9 cellular contexts compared by ENCODE assay signal in genomic region chr7:45026984-45027773, GRCh38. TPM values are rescaled to one million over a fixed set of nuclear protein-coding genes. Genes with fewer than 3 reads are reported as not detected.
DNase-seq lines count a peak whose midpoint lies in the region; ATAC-seq, FAIRE-seq and TF ChIP-seq lines count a peak whose summit lies in the region.
"Had no signal": no experiment of that assay in that cellular context is flagged by ENCODE, and none has a peak within 500 bp of the region (broad histone marks: within the 10 kb centered on the region; RNA-seq: fewer than 3 reads in every experiment).

No MANE protein-coding gene starts in this region.

- peak in 1 of 2 donors; percentile 3 for TF ChIP-seq RAD21 in liver (IDR thresholded peaks at IDR 0.05)

- H3K27me3 Mint-ChIP-seq in activated CD8-positive, alpha-beta memory T cell treated with anti-CD3 and anti-CD28 coated beads, Interleukin-2, amount 10 ng/mL, durations not matched to agents 7 days and 5 days, result no peaks in the 10 kb centered on the region
- no peaks in the 10 kb centered on the region for H3K27me3 Mint-ChIP-seq in activated naive CD4-positive, alpha-beta T cell treated with anti-CD3 and anti-CD28 coated beads for 36 hours (ENCODE audit: low read depth)

- H3K36me3 ChIP-seq in liver (ENCODE audit: control insufficient read depth in 4 of 4, insufficient read depth in 3 of 4, low read depth in 1 of 4, low read length in 3 of 4), result peaks cover 0 to 10% (median 0%) of the 10 kb centered on the region in 4 donors
- peaks cover 6 to 24% of the 10 kb centered on the region in 2 donors for H3K36me3 ChIP-seq in neuronal stem cell (replicated peaks in 1 of 2; ENCODE audit: control insufficient read depth in 2 of 2, insufficient read depth in 2 of 2, low read length in 2 of 2)

- FAIRE-seq in H54 (lab: Jason Lieb, UNC), result no peak

- H2BK15ac ChIP-seq in neuronal stem cell (ENCODE audit: low read length), result no peak overlapping the region

- H3K27ac ChIP-seq in liver (ENCODE audit: low read depth in 1 of 2, low read length in 2 of 2) (peak overlapping the region; percentile 28 to 59), neuronal stem cell (replicated peaks; ENCODE audit: low read length) (no peak overlapping the region)
- H3K27ac ChIP-seq: C4-2B had no signal

- no peaks in the 10 kb centered on the region for H3K9me3 ChIP-seq in liver (ENCODE audit: control insufficient read depth in 4 of 4, low read length in 3 of 4)
- H3K9me3 ChIP-seq in neuronal stem cell (replicated peaks in 1 of 2; ENCODE audit: control insufficient read depth in 2 of 2, insufficient read depth in 1 of 2, low read depth in 1 of 2, low read length in 2 of 2), result peaks cover 0 to 7% of the 10 kb centered on the region in 2 donors

- H3K4me1 ChIP-seq in liver (ENCODE audit: control insufficient read depth in 4 of 4, insufficient read depth in 4 of 4, low read length in 3 of 4), result no peaks in the 10 kb centered on the region
- no peaks in the 10 kb centered on the region for H3K4me1 ChIP-seq in neuronal stem cell (ENCODE audit: control insufficient read depth in 2 of 2, insufficient read depth in 1 of 2, low read depth in 1 of 2, low read length in 2 of 2)

- H3K4ac ChIP-seq in neuronal stem cell (ENCODE audit: low read length), result no peak overlapping the region

- H3K9me3 Mint-ChIP-seq in activated CD8-positive, alpha-beta memory T cell treated with anti-CD3 and anti-CD28 coated beads, Interleukin-2, amount 10 ng/mL, durations not matched to agents 7 days and 5 days (ENCODE audit: low read depth), result no peaks in the 10 kb centered on the region
- peaks cover 6% of the 10 kb centered on the region for H3K9me3 Mint-ChIP-seq in activated naive CD4-positive, alpha-beta T cell treated with anti-CD3 and anti-CD28 coated beads for 36 hours

- no peak overlapping the region for H3K18ac ChIP-seq in neuronal stem cell (ENCODE audit: low read length)

- no peak overlapping the region for H4K91ac ChIP-seq in neuronal stem cell (ENCODE audit: low read depth, low read length, poor library complexity)

- H2AFZ ChIP-seq in neuronal stem cell (ENCODE audit: low read length), result no peak overlapping the region

- peaks cover 5% of the 10 kb centered on the region for H3K79me1 ChIP-seq in neuronal stem cell (ENCODE audit: low read depth, low read length)

- intact Hi-C loops in activated naive CD4-positive, alpha-beta T cell treated with anti-CD3 and anti-CD28 coated beads for 36 hours (cut with micrococcal nuclease), result loop anchor here (1.0 kb wide), 1 partner anchor 9 kb away; no protein-coding TSS in a partner anchor

- H2AK5ac ChIP-seq in neuronal stem cell (ENCODE audit: low read depth, low read length), result no peak overlapping the region

- TF ChIP-seq POLR2A in H54 (IDR thresholded peaks at IDR 0.05; ENCODE audit: low read depth, low read length), result no peak

- H3K23ac ChIP-seq in neuronal stem cell (ENCODE audit: low read depth, low read length, poor library complexity), result no peak overlapping the region

- H3K4me3 Mint-ChIP-seq in activated CD8-positive, alpha-beta memory T cell treated with anti-CD3 and anti-CD28 coated beads, Interleukin-2, amount 10 ng/mL, durations not matched to agents 7 days and 5 days, result peak overlapping the region; percentile 82
- H3K4me3 Mint-ChIP-seq in activated naive CD4-positive, alpha-beta T cell treated with anti-CD3 and anti-CD28 coated beads for 36 hours, result peak overlapping the region; percentile 65

- no peak overlapping the region for H3K14ac ChIP-seq in neuronal stem cell (ENCODE audit: low read length)

- H3K27me3 ChIP-seq in liver (ENCODE audit: control insufficient read depth in 4 of 4, insufficient read depth in 4 of 4, low read length in 3 of 4) (no peaks in the 10 kb centered on the region), neuronal stem cell (ENCODE audit: control insufficient read depth in 3 of 3, insufficient read depth in 3 of 3, low read depth in 1 of 3, low read length in 3 of 3) (no peaks in the 10 kb centered on the region)

- ATAC-seq in activated CD8-positive, alpha-beta memory T cell treated with anti-CD3 and anti-CD28 coated beads, Interleukin-2, amount 10 ng/mL, durations not matched to agents 7 days and 5 days, result peak; percentile 62

- DNase-seq in activated CD8-positive, alpha-beta memory T cell treated with anti-CD3 and anti-CD28 coated beads, Interleukin-2, amount 10 ng/mL, durations not matched to agents 7 days and 5 days, result peak; percentile 68
- no peak for DNase-seq in activated CD8-positive, alpha-beta memory T cell treated with anti-CD3 and anti-CD28 coated beads for 24 hours
- DNase-seq in Kasumi-1 (lab: John Stamatoyannopoulos, UW), result peak; percentile 99
- DNase-seq in activated naive CD4-positive, alpha-beta T cell treated with anti-CD3 and anti-CD28 coated beads for 36 hours, result peak; percentile 29
- no peak for DNase-seq in neuronal stem cell (ENCODE audit: low spot score)
- DNase-seq in NCI-H526 (lab: John Stamatoyannopoulos, UW), result no peak
- no peak for DNase-seq in H54 (ENCODE audit: insufficient read length, low spot score)

- no peak overlapping the region for H2BK120ac ChIP-seq in neuronal stem cell (ENCODE audit: low read depth, low read length)

- peaks cover 71% of the 10 kb centered on the region for H3K4me1 Mint-ChIP-seq in activated CD8-positive, alpha-beta memory T cell treated with anti-CD3 and anti-CD28 coated beads, Interleukin-2, amount 10 ng/mL, durations not matched to agents 7 days and 5 days
- H3K4me1 Mint-ChIP-seq in activated naive CD4-positive, alpha-beta T cell treated with anti-CD3 and anti-CD28 coated beads for 36 hours (ENCODE audit: low read depth), result peaks cover 74% of the 10 kb centered on the region

- no peak overlapping the region for H4K8ac ChIP-seq in neuronal stem cell (ENCODE audit: low read depth, low read length)

- H2BK12ac ChIP-seq in neuronal stem cell (ENCODE audit: low read length), result no peak overlapping the region

- no peak overlapping the region for H2BK5ac ChIP-seq in neuronal stem cell (ENCODE audit: low read length)

- H3K36me3 Mint-ChIP-seq in activated CD8-positive, alpha-beta memory T cell treated with anti-CD3 and anti-CD28 coated beads, Interleukin-2, amount 10 ng/mL, durations not matched to agents 7 days and 5 days, result peaks cover 56% of the 10 kb centered on the region
- peaks cover 43% of the 10 kb centered on the region for H3K36me3 Mint-ChIP-seq in activated naive CD4-positive, alpha-beta T cell treated with anti-CD3 and anti-CD28 coated beads for 36 hours (ENCODE audit: low read depth)

- CTCF ChIA-PET in activated CD8-positive, alpha-beta memory T cell treated with anti-CD3 and anti-CD28 coated beads, Interleukin-2, amount 10 ng/mL, durations not matched to agents 7 days and 5 days (lab: Charles Lee), result interaction anchor here (1.1 to 4.8 kb wide), 11 partner anchors 9 to 492 kb away, joined by 3 to 27 read pairs (median 4); partner anchors contain the start of genes CCM2 and MYO1G
- CTCF ChIA-PET in activated naive CD4-positive, alpha-beta T cell treated with anti-CD3 and anti-CD28 coated beads for 36 hours (lab: Charles Lee), result interaction anchor here (1.0 to 3.3 kb wide), 5 partner anchors 25 to 109 kb away, joined by 3 to 18 read pairs (median 3); no protein-coding TSS in a partner anchor

- 80% methylated on average over 10 of the region's 10 CpGs for WGBS in liver
- WGBS in neuronal stem cell (ENCODE audit: extremely low coverage in 2 of 2, insufficient read length in 2 of 2, insufficient replicate concordance in 1 of 2), 2 donors, result no CpG with 5 or more reads among the region's 10 CpGs

- peak overlapping the region in 2 of 3 donors; percentile 6 to 9 for H3K4me3 ChIP-seq in liver (ENCODE audit: low read depth in 1 of 3, low read length in 3 of 3)
- H3K4me3 ChIP-seq in neuronal stem cell (ENCODE audit: low read length in 2 of 2), result peak overlapping the region in 1 of 2 donors; percentile 30

- H3K9ac ChIP-seq in liver (ENCODE audit: low read depth in 1 of 2, low read length in 2 of 2) (peak overlapping the region in 1 of 2 donors; percentile 8), neuronal stem cell (ENCODE audit: low read depth, low read length, poor library complexity) (no peak overlapping the region)

- no peak overlapping the region for H3K4me2 ChIP-seq in neuronal stem cell (ENCODE audit: insufficient read depth, low read length, poor library complexity, severe bottlenecking)

- no peak for TF ChIP-seq CTCF in liver (IDR thresholded peaks at IDR 0.05; ENCODE audit: low read depth, low read length, missing input control)

- H3K27ac Mint-ChIP-seq in activated CD8-positive, alpha-beta memory T cell treated with anti-CD3 and anti-CD28 coated beads, Interleukin-2, amount 10 ng/mL, durations not matched to agents 7 days and 5 days, result peak overlapping the region; percentile 86
- H3K27ac Mint-ChIP-seq in activated naive CD4-positive, alpha-beta T cell treated with anti-CD3 and anti-CD28 coated beads for 36 hours, result peak overlapping the region; percentile 82

TF ChIP-seq in liver, 16 proteins besides CTCF, POLR2A, EP300 and RAD21 (continues in another document):
- no peak for TF ChIP-seq ZBTB33 (IDR thresholded peaks at IDR 0.05)

RNA-seq across cellular contexts. Expression of gene CCM2, which starts 27.2 kb away (rescaled TPM):
- 100 to 1,000 TPM in 1 of 2 experiments, 10 to 100 TPM in 1; 87.5 to 113 TPM for total RNA-seq in activated CD8-positive, alpha-beta memory T cell treated with anti-CD3 and anti-CD28 coated beads, Interleukin-2, amount 10 ng/mL, durations not matched to agents 7 days and 5 days
- 10 to 100 TPM; 87.9 to 88.3 TPM for total RNA-seq in activated naive CD4-positive, alpha-beta T cell treated with anti-CD3 and anti-CD28 coated beads for 36 hours
- 10 to 100 TPM; 26.3 to 48.4 TPM for total RNA-seq in liver
- polyA plus RNA-seq in liver, result 10 to 100 TPM; 46.6 to 65.0 TPM
- 29.8 TPM for polyA plus RNA-seq in neuronal stem cell (2013, experiment 1 of 2)
- polyA plus RNA-seq in neuronal stem cell (2013, experiment 2 of 2), result 30.1 TPM

RNA-seq across cellular contexts. Expression of gene MYO1G, which starts 48.4 kb away (rescaled TPM):
- total RNA-seq in activated CD8-positive, alpha-beta memory T cell treated with anti-CD3 and anti-CD28 coated beads, Interleukin-2, amount 10 ng/mL, durations not matched to agents 7 days and 5 days, result 100 to 1,000 TPM; 502 to 567 TPM
- total RNA-seq in activated naive CD4-positive, alpha-beta T cell treated with anti-CD3 and anti-CD28 coated beads for 36 hours, result 100 to 1,000 TPM; 391 to 406 TPM
- total RNA-seq in liver, result 1 to 10 TPM; 3.1 to 3.9 TPM
- polyA plus RNA-seq in liver, result 1 to 10 TPM in 1 of 2 donors, under 1 TPM in 1; 0.56 to 1.1 TPM
- polyA plus RNA-seq in neuronal stem cell (2013, experiment 1 of 2), result 0.03 TPM
- 0.06 TPM for polyA plus RNA-seq in neuronal stem cell (2013, experiment 2 of 2)

Comparison
In these comparisons a context has a peak if more than half of its experiments do, and no peak if none do; other contexts are left out.
1. DNase-seq: peak in activated CD8-positive, alpha-beta memory T cell treated with anti-CD3 and anti-CD28 coated beads, Interleukin-2, amount 10 ng/mL, durations not matched to agents 7 days and 5 days (single experiment), Kasumi-1 (2 of 2) and activated naive CD4-positive, alpha-beta T cell treated with anti-CD3 and anti-CD28 coated beads for 36 hours (single experiment); none in activated CD8-positive, alpha-beta memory T cell treated with anti-CD3 and anti-CD28 coated beads for 24 hours (single experiment), neuronal stem cell (single experiment), NCI-H526 (0 of 2) and H54 (single experiment).
2. RNA of gene MYO1G, which starts 48.4 kb away (total RNA-seq): 502 to 567 TPM in activated CD8-positive, alpha-beta memory T cell treated with anti-CD3 and anti-CD28 coated beads, Interleukin-2, amount 10 ng/mL, durations not matched to agents 7 days and 5 days and 391 to 406 TPM in activated naive CD4-positive, alpha-beta T cell treated with anti-CD3 and anti-CD28 coated beads for 36 hours; 3.1 to 3.9 TPM in liver; every median in the first group is over 10 times any median in the second.